ENCODE assay signal across 7 cellular contexts in genomic region chrX:19373034-19373891, GRCh38. TPM values are rescaled to one million over a fixed set of nuclear protein-coding genes. Genes with fewer than 3 reads are reported as not detected.
A peak's percentile ranks its signal among the peaks of the same experiment; 100 is the strongest.
DNase-seq lines count a peak whose midpoint lies in the region; ATAC-seq and TF ChIP-seq lines count a peak whose summit lies in the region.

No MANE protein-coding gene starts in this region.

- H3K27me3 ChIP-seq in HUES6 (ENCODE audit: control insufficient read depth, insufficient read depth, low read length) (peaks cover 17% of the 10 kb centered on the region), WERI-Rb-1 (ENCODE audit: insufficient read depth, low read depth, severe bottlenecking) (peaks cover 15% of the 10 kb centered on the region), skeletal muscle satellite cell (ENCODE audit: control insufficient read depth, insufficient read depth, low read length) (peaks cover 7% of the 10 kb centered on the region)

- H3K9ac ChIP-seq in HUES6 (ENCODE audit: low read length) (peak overlapping the region; percentile 42), skeletal muscle satellite cell (ENCODE audit: low read depth, low read length) (no peak overlapping the region)

- H3K27ac ChIP-seq in HUES6 (ENCODE audit: low read depth, low read length) = no peak overlapping the region
- no peak overlapping the region for H3K27ac ChIP-seq in WERI-Rb-1

- no peak for TF ChIP-seq CTCF in WERI-Rb-1 (IDR thresholded peaks at IDR 0.05; ENCODE audit: low read depth, low read length)

- H3K36me3 ChIP-seq in HUES6 (ENCODE audit: control insufficient read depth, insufficient read depth, low read length) (no peaks in the 10 kb centered on the region; the same call in 1 of the 2 replicates), WERI-Rb-1 (no peaks in the 10 kb centered on the region), skeletal muscle satellite cell (ENCODE audit: insufficient read depth, low read length) (no peaks in the 10 kb centered on the region)

- ATAC-seq in HG02571 (IDR thresholded peaks at IDR 0.05; ENCODE audit: unreplicated experiment) = no peak

- H3K4me3 ChIP-seq in HUES6 (ENCODE audit: low read depth, low read length) = peak overlapping the region; percentile 67
- H3K4me3 ChIP-seq in WERI-Rb-1 (ENCODE audit: low read depth, low read length) = peak overlapping the region; percentile 32
- peak overlapping the region; percentile 39 for H3K4me3 ChIP-seq in iPS-11a (ENCODE audit: low read depth, low read length)
- peak overlapping the region; percentile 70 for H3K4me3 ChIP-seq in skeletal muscle satellite cell (ENCODE audit: low read length)

- H3K4me1 ChIP-seq in HUES6 (ENCODE audit: control insufficient read depth, insufficient read depth, low read length) = peaks cover 6% of the 10 kb centered on the region; the same call in 1 of the 2 replicates
- peaks cover 9% of the 10 kb centered on the region for H3K4me1 ChIP-seq in skeletal muscle satellite cell (ENCODE audit: control insufficient read depth, insufficient read depth, low read length)

- DNase-seq in WERI-Rb-1 (peak; percentile 18), NCI-H1930 (lab: John Stamatoyannopoulos, UW) (no peak), ureter (ENCODE audit: low spot score) (no peak)

- peak overlapping the region; percentile 95 for H3K4me2 ChIP-seq in skeletal muscle satellite cell (ENCODE audit: low read length)

- no peaks in the 10 kb centered on the region; the same call in 1 of the 2 replicates for H3K9me3 ChIP-seq in HUES6 (ENCODE audit: control insufficient read depth, insufficient read depth, low read depth, low read length)
- H3K9me3 ChIP-seq in WERI-Rb-1 (ENCODE audit: severe bottlenecking) = no peaks in the 10 kb centered on the region
- no peaks in the 10 kb centered on the region for H3K9me3 ChIP-seq in skeletal muscle satellite cell (replicated peaks; ENCODE audit: low read length)

RNA-seq across cellular contexts. Expression of gene PDHA1, which starts 29.5 kb away (rescaled TPM):
- 44.6 and 70.7 TPM in 2 replicates for total RNA-seq in skeletal muscle satellite cell (2012; rRNA removed)
- total RNA-seq in ureter = 126 TPM
